ENCODE assay signal across 17 cellular contexts in genomic region chr22:17924735-17925727, GRCh38.
DNase-seq lines count a peak whose midpoint lies in the region; ATAC-seq and TF ChIP-seq lines count a peak whose summit lies in the region.
"Had no signal": no experiment of that assay in that cellular context is flagged by ENCODE, and none has a peak within 500 bp of the region (broad histone marks: within the 10 kb centered on the region; RNA-seq: fewer than 3 reads in every experiment).

No MANE protein-coding gene starts in this region.

- no peak overlapping the region for H2BK15ac ChIP-seq in H9 (ENCODE audit: low read depth, low read length)

- H2AFZ ChIP-seq in H9 (ENCODE audit: low read length), result no peak overlapping the region

- H3K27ac ChIP-seq in cardiac muscle cell (peak overlapping the region; percentile 3), uterus (peak overlapping the region; percentile 9 to 19), H9 (ENCODE audit: insufficient read length, low read depth, low read length) (no peak overlapping the region)
- H3K27ac ChIP-seq: KMS-11 had no signal

- H4K8ac ChIP-seq in H9 (replicated peaks; ENCODE audit: insufficient read length, low read depth, low read length), result no peak overlapping the region

- peaks cover 2% of the 10 kb centered on the region; the same call in 1 of the 2 replicates for H3K79me2 ChIP-seq in H9 (ENCODE audit: insufficient read depth, low read length)

- peaks cover 40% of the 10 kb centered on the region for H3K4me1 ChIP-seq in cardiac muscle cell (ENCODE audit: low read depth)
- H3K4me1 ChIP-seq in uterus, result peaks cover 6 to 39% of the 10 kb centered on the region in 2 donors
- H3K4me1 ChIP-seq in H9 (ENCODE audit: insufficient read depth, low read length), result peaks cover 11% of the 10 kb centered on the region; the same call in 1 of the 2 replicates

- no peaks in the 10 kb centered on the region for H3K9me3 Mint-ChIP-seq in H9
- H3K9me3 Mint-ChIP-seq: natural killer cell treated with Interleukin-12 subunit alpha and Interleukin-12 subunit beta and Interleukin-15 and Interleukin-18, amount 100 ng/mL, for 72 hours; WTC11 had no signal

- no peak for ATAC-seq in Right ventricle myocardium inferior
- ATAC-seq in GM19351 (IDR thresholded peaks at IDR 0.05; ENCODE audit: unreplicated experiment), result no peak
- ATAC-seq: natural killer cell treated with Interleukin-12 subunit alpha and Interleukin-12 subunit beta and Interleukin-15 and Interleukin-18, amount 100 ng/mL, for 72 hours; WTC11 had no signal

- no peak overlapping the region for H3K4ac ChIP-seq in H9 (ENCODE audit: low read depth, low read length)

- H3K27ac Mint-ChIP-seq in H9, result no peak overlapping the region
- H3K27ac Mint-ChIP-seq: natural killer cell treated with Interleukin-12 subunit alpha and Interleukin-12 subunit beta and Interleukin-15 and Interleukin-18, amount 100 ng/mL, for 72 hours; WTC11 had no signal

- H4K91ac ChIP-seq in H9 (ENCODE audit: insufficient read length, low read depth, low read length), result no peak overlapping the region

- H3K9ac ChIP-seq in H9 (ENCODE audit: extremely low read depth, insufficient read length, low read length), result no peak overlapping the region
- H3K9ac ChIP-seq: KMS-11 had no signal

- H3K18ac ChIP-seq in H9 (ENCODE audit: insufficient read length, low read depth, low read length), result no peak overlapping the region

- H3K23ac ChIP-seq in H9 (ENCODE audit: insufficient read length, low read depth, low read length), result no peak overlapping the region

- H4K5ac ChIP-seq in H9 (ENCODE audit: insufficient read length, low read depth, low read length), result no peak overlapping the region

- no peaks in the 10 kb centered on the region for H3K27me3 ChIP-seq in cardiac muscle cell
- H3K27me3 ChIP-seq in uterus, result no peaks in the 10 kb centered on the region
- H3K27me3 ChIP-seq in H9 (ENCODE audit: insufficient read depth, low read length), result no peaks in the 10 kb centered on the region

- no peak overlapping the region for H3K4me3 Mint-ChIP-seq in H9
- H3K4me3 Mint-ChIP-seq: natural killer cell treated with Interleukin-12 subunit alpha and Interleukin-12 subunit beta and Interleukin-15 and Interleukin-18, amount 100 ng/mL, for 72 hours; WTC11 had no signal

- H2BK20ac ChIP-seq in H9 (ENCODE audit: low read depth, low read length, poor library complexity, severe bottlenecking), result no peak overlapping the region

- no peak overlapping the region for H3K4me2 ChIP-seq in H9 (ENCODE audit: insufficient read depth, insufficient read length, low read length)
- H3K4me2 ChIP-seq: KMS-11 had no signal

- H2AK5ac ChIP-seq in H9 (ENCODE audit: insufficient read length, low read length), result no peak overlapping the region

- DNase-seq in cardiac muscle cell (ENCODE audit: low read depth in 1 of 2, low spot score in 1 of 2) (peak in 1 of 2 donors; percentile 47), Right ventricle myocardium inferior (ENCODE audit: missing footprints) (no peak), choroid plexus epithelial cell (ENCODE audit: low read depth) (peak; percentile 38), iris pigment epithelial cell (ENCODE audit: low read depth) (peak; percentile 27), uterus (peak in 1 of 2 donors; percentile 13), UCSD-AML1 (lab: John Stamatoyannopoulos, UW; ENCODE audit: unreplicated experiment) (no peak), H9 (no peak)
- DNase-seq: activated gamma-delta T cell treated with Interleukin-2 at 50 U/mL for 16 hours, GDM1, NCI-H1417, NCI-H446 treated with DMSO at 0.1 percent for 48 hours, OCI-M1, retina had no signal

- no peaks in the 10 kb centered on the region; the same call in 1 of the 2 replicates for H3K27me3 Mint-ChIP-seq in H9 (ENCODE audit: low read depth)
- H3K27me3 Mint-ChIP-seq: natural killer cell treated with Interleukin-12 subunit alpha and Interleukin-12 subunit beta and Interleukin-15 and Interleukin-18, amount 100 ng/mL, for 72 hours had no signal

- no peak overlapping the region for H2BK5ac ChIP-seq in H9 (ENCODE audit: insufficient read length, low read length)

- TF ChIP-seq POLR2A in uterus (IDR thresholded peaks at IDR 0.05), result no peak

- H2BK12ac ChIP-seq in H9 (ENCODE audit: insufficient read length, low read depth, low read length), result no peak overlapping the region

- peaks cover 50 to 65% of the 10 kb centered on the region in 2 experiments for H3K4me1 Mint-ChIP-seq in H9

- no peaks in the 10 kb centered on the region for H3K9me3 ChIP-seq in cardiac muscle cell (ENCODE audit: low read depth)
- no peaks in the 10 kb centered on the region for H3K9me3 ChIP-seq in uterus
- H3K9me3 ChIP-seq in H9 (ENCODE audit: control insufficient read depth, low read depth, low read length), result no peaks in the 10 kb centered on the region

- H3K23me2 ChIP-seq in H9 (ENCODE audit: insufficient read length, low read depth, low read length, poor library complexity, severe bottlenecking), result peaks cover 5% of the 10 kb centered on the region

- H2BK120ac ChIP-seq in H9 (ENCODE audit: low read depth, low read length, poor library complexity, severe bottlenecking), result no peak overlapping the region

- no peaks in the 10 kb centered on the region for H3K79me1 ChIP-seq in H9 (ENCODE audit: insufficient read depth, low read depth, low read length, poor library complexity, severe bottlenecking)

- no peak overlapping the region; the same call in 1 of the 2 replicates for H3K14ac ChIP-seq in H9 (ENCODE audit: insufficient read depth, low read length)

- no peak for TF ChIP-seq CTCF in cardiac muscle cell (IDR thresholded peaks at IDR 0.05; ENCODE audit: low read depth, low read length)
- no peak for TF ChIP-seq CTCF in choroid plexus epithelial cell (conservative IDR thresholded peaks at IDR 0.05; ENCODE audit: low read depth, low read length)
- no peak for TF ChIP-seq CTCF in uterus (IDR thresholded peaks at IDR 0.05)
- no peak for TF ChIP-seq CTCF in H9 (conservative IDR thresholded peaks at IDR 0.05)

- intact Hi-C loops in Right ventricle myocardium inferior (cut with DNase I), result loop anchor here (5.0 kb wide), 1 partner anchor 62 kb away; no protein-coding TSS in a partner anchor
- intact Hi-C loops in uterus (cut with DNase I; ENCODE audit: low total_unique reads), result no loop called here

- no CpG with 5 or more reads among the region's 9 CpGs for WGBS in H9 (ENCODE audit: extremely low coverage, insufficient read length, low lambda C conversion rate)

- no peak overlapping the region for H3K56ac ChIP-seq in H9 (ENCODE audit: insufficient read length, low read depth, low read length)

- H3K4me3 ChIP-seq in cardiac muscle cell (no peak overlapping the region), choroid plexus epithelial cell (ENCODE audit: low read depth, low read length) (no peak overlapping the region), uterus (no peak overlapping the region)

- no peaks in the 10 kb centered on the region for H4K20me1 ChIP-seq in H9 (ENCODE audit: control insufficient read depth, insufficient read depth, insufficient read length)

- H3K36me3 ChIP-seq in cardiac muscle cell, result no peaks in the 10 kb centered on the region
- no peaks in the 10 kb centered on the region for H3K36me3 ChIP-seq in uterus

- no peak overlapping the region for H3T11ph ChIP-seq in H9 (ENCODE audit: low read length)

- no peaks in the 10 kb centered on the region for H3K36me3 Mint-ChIP-seq in H9 (ENCODE audit: insufficient read depth in 1 of 3, low read depth in 3 of 3)
- H3K36me3 Mint-ChIP-seq: natural killer cell treated with Interleukin-12 subunit alpha and Interleukin-12 subunit beta and Interleukin-15 and Interleukin-18, amount 100 ng/mL, for 72 hours; WTC11 had no signal

Comparison
In these comparisons a context has a peak if more than half of its experiments do, and no peak if none do; other contexts are left out.
1. DNase-seq: peak in choroid plexus epithelial cell (single experiment) and iris pigment epithelial cell (single experiment); none in Right ventricle myocardium inferior (single experiment), UCSD-AML1 (single experiment) and H9 (single experiment).